ENCODE assay signal across 19 cellular contexts in the genomic region with DNA sequence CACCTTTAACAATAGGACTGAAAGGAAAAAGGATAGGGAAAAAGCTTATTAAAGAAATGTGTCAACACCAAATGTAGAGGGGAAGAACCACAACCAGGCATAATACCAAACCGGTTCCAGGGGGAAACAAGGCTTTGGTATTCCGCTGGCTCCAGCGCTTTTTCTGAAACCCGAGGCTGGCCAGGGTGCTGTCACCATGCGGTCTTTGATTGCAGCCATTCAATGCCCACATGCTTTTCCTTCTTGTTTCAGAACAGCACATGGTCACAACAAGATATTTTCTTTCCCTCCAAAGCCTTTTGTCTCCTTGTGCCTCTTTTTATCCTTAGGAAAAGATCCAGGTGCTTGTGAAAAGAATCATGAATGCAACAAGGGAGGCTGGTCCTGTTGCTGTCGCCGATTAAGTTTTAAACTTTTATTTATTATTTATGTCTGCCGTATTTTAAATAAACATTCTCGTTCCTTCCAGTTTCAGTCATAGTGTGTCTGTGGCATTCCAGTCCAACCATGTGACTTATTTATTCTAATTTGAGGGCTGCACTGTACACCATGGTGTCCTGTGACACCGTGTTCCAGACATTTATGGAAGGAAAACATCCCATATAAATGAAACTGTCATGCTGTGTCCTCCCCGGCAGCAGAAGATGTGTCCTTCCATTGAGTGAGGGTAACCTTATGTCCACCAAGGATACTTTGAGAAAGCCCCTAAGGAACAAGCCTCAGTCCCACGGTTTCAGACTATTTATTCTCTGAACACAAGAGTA. TPM values are rescaled to one million over a fixed set of nuclear protein-coding genes. Genes with fewer than 3 reads are reported as not detected.
DNase-seq lines count a peak whose midpoint lies in the region; ATAC-seq and TF ChIP-seq lines count a peak whose summit lies in the region.
"Had no signal": no experiment of that assay in that cellular context is flagged by ENCODE, and none has a peak within 500 bp of the region (broad histone marks: within the 10 kb centered on the region; RNA-seq: fewer than 3 reads in every experiment).

No MANE protein-coding gene starts in this region.

- TSS peak; percentile 30 for BruUV-seq in PC-3 (replicated peaks; lab: Mats Ljungman, UMichigan)

- ATAC-seq in PC-3 = no peak
- ATAC-seq in GM19463 (IDR thresholded peaks at IDR 0.05; ENCODE audit: unreplicated experiment) = no peak
- ATAC-seq: activated naive CD8-positive, alpha-beta T cell treated with anti-CD3 and anti-CD28 coated beads, Interleukin-2, amount 50 U/mL, for 24 hours; gastroesophageal sphincter had no signal

- no peak overlapping the region for H2AK5ac ChIP-seq in mesenchymal stem cell (ENCODE audit: low read length, severe bottlenecking)

- no peak overlapping the region for H3K18ac ChIP-seq in mesenchymal stem cell (ENCODE audit: low read depth in 1 of 2, low read length in 2 of 2)

- no peak overlapping the region for H2AFZ ChIP-seq in PC-3 (ENCODE audit: low read length)
- no peak overlapping the region for H2AFZ ChIP-seq in mesenchymal stem cell (ENCODE audit: low read depth, low read length)
- H2AFZ ChIP-seq: PC-9 had no signal

- H2BK12ac ChIP-seq in mesenchymal stem cell (ENCODE audit: low read length in 2 of 2) = no peak overlapping the region

- no peaks in the 10 kb centered on the region for H3K79me1 ChIP-seq in mesenchymal stem cell (replicated peaks; ENCODE audit: low read length, poor library complexity, severe bottlenecking)

- H3K36me3 ChIP-seq in PC-3 (ENCODE audit: low read depth, low read length) (no peaks in the 10 kb centered on the region), endodermal cell (ENCODE audit: control insufficient read depth, insufficient read depth, low read length) (peaks cover 26% of the 10 kb centered on the region), mesenchymal stem cell (ENCODE audit: control insufficient read depth in 1 of 2, insufficient read depth in 2 of 2, low read depth in 1 of 2, low read length in 2 of 2) (peaks cover 36 to 71% of the 10 kb centered on the region in 2 experiments), transverse colon (peaks cover 0 to 28% (median 12%) of the 10 kb centered on the region in 4 donors)
- H3K36me3 ChIP-seq: BE2C had no signal

- in situ Hi-C loops in transverse colon (cut with MboI; ENCODE audit: low pct_ligation_motif_present in 1 of 4, low pct_unique_long_range_greater_than_20kb in 1 of 4, low sequenced_read_pairs in 3 of 4) = loop anchor here in 2 of 4 donors (25.0 kb wide), 2 partner anchors 312 to 662 kb away; partner anchors contain the start of gene CYP8B1 (in 1 of the 2)

- H3K27me3 ChIP-seq in PC-3 (ENCODE audit: low read length) (no peaks in the 10 kb centered on the region), endodermal cell (ENCODE audit: control insufficient read depth, insufficient read depth, low read length, poor library complexity, severe bottlenecking) (no peaks in the 10 kb centered on the region), mesenchymal stem cell (ENCODE audit: control insufficient read depth in 1 of 2, insufficient read depth in 1 of 2, low read length in 2 of 2) (no peaks in the 10 kb centered on the region), transverse colon (no peaks in the 10 kb centered on the region)
- H3K27me3 ChIP-seq: BE2C, gastroesophageal sphincter had no signal

- no peaks in the 10 kb centered on the region for H3K79me2 ChIP-seq in PC-3 (ENCODE audit: low read length)

- CTCF ChIA-PET in PC-3 (lab: Charles Lee) = interaction anchor here (1.0 to 1.1 kb wide), 2 partner anchors 107 to 219 kb away, joined by 3 read pairs; no protein-coding TSS in a partner anchor

- no peak overlapping the region for H3K4ac ChIP-seq in mesenchymal stem cell (ENCODE audit: low read depth in 1 of 2, low read length in 2 of 2)

- H4K8ac ChIP-seq in mesenchymal stem cell (ENCODE audit: low read length) = no peak overlapping the region

- no peaks in the 10 kb centered on the region for H3K9me2 ChIP-seq in PC-3 (replicated peaks; ENCODE audit: low read length)

- H3K4me2 ChIP-seq in PC-3 (ENCODE audit: low read length) = no peak overlapping the region
- H3K4me2 ChIP-seq in mesenchymal stem cell (ENCODE audit: low read length, poor library complexity, severe bottlenecking) = no peak overlapping the region
- H3K4me2 ChIP-seq: PC-9 had no signal

- TF ChIP-seq POLR2A in transverse colon (IDR thresholded peaks at IDR 0.05) = no peak

- no peaks in the 10 kb centered on the region for H3K27me3 Mint-ChIP-seq in endodermal cell (ENCODE audit: insufficient read depth)
- H3K27me3 Mint-ChIP-seq: activated naive CD8-positive, alpha-beta T cell treated with anti-CD3 and anti-CD28 coated beads, Interleukin-2, amount 50 U/mL, for 24 hours had no signal

- H3K27ac ChIP-seq in PC-3 (ENCODE audit: low read length) (no peak overlapping the region), endodermal cell (ENCODE audit: low read depth, low read length) (no peak overlapping the region), mesenchymal stem cell (ENCODE audit: low read length, poor library complexity, severe bottlenecking) (no peak overlapping the region), transverse colon (peak overlapping the region in 3 of 4 donors; percentile 6 to 39 (median 8))
- H3K27ac ChIP-seq: PC-9 had no signal

- H2BK120ac ChIP-seq in mesenchymal stem cell (ENCODE audit: low read depth, low read length) = no peak overlapping the region

- intact Hi-C loops in PC-3 (cut with micrococcal nuclease) = no loop called here
- intact Hi-C loops in transverse colon (cut with DNase I; ENCODE audit: low total_unique reads) = no loop called here

- H3F3A ChIP-seq in PC-3 (ENCODE audit: low read length, unreplicated experiment) = no peaks in the 10 kb centered on the region

- no peaks in the 10 kb centered on the region for H4K20me1 ChIP-seq in PC-3 (ENCODE audit: low read length)

- H4K91ac ChIP-seq in mesenchymal stem cell (ENCODE audit: low read length) = no peak overlapping the region

- POLR2A ChIA-PET in PC-3 (lab: Charles Lee; ENCODE audit: unreplicated experiment) = no interaction called here

- H3K9me3 ChIP-seq in PC-3 (ENCODE audit: low read length) (no peaks in the 10 kb centered on the region), endodermal cell (ENCODE audit: control insufficient read depth, low read length) (no peaks in the 10 kb centered on the region), mesenchymal stem cell (ENCODE audit: control insufficient read depth, low read length) (no peaks in the 10 kb centered on the region), transverse colon (no peaks in the 10 kb centered on the region)
- H3K9me3 ChIP-seq: BE2C, gastroesophageal sphincter had no signal

- 91 to 96% methylated on average over 8 to 12 of the region's 12 CpGs for WGBS in endodermal cell (ENCODE audit: insufficient coverage in 1 of 2, insufficient read length in 1 of 2), 2 experiments
- WGBS in mesenchymal stem cell = 64% methylated on average over 9 of the region's 12 CpGs
- 61 to 71% methylated on average over 12 of the region's 12 CpGs for WGBS in transverse colon (ENCODE audit: low coverage in 1 of 2), 2 donors

- H3K27ac Mint-ChIP-seq in endodermal cell = no peak overlapping the region
- H3K27ac Mint-ChIP-seq: activated CD4-positive, alpha-beta memory T cell treated with anti-CD3 and anti-CD28 coated beads, Interleukin-2, amount 10 ng/mL, durations not matched to agents 7 days and 5 days; activated naive CD8-positive, alpha-beta T cell treated with anti-CD3 and anti-CD28 coated beads, Interleukin-2, amount 50 U/mL, for 24 hours had no signal

- TF ChIP-seq EP300 in transverse colon (IDR thresholded peaks at IDR 0.05; ENCODE audit: low read depth) = no peak

- H3K4me3 Mint-ChIP-seq in endodermal cell = no peak overlapping the region
- H3K4me3 Mint-ChIP-seq: activated CD4-positive, alpha-beta memory T cell treated with anti-CD3 and anti-CD28 coated beads, Interleukin-2, amount 10 ng/mL, durations not matched to agents 7 days and 5 days; activated naive CD8-positive, alpha-beta T cell treated with anti-CD3 and anti-CD28 coated beads, Interleukin-2, amount 50 U/mL, for 24 hours had no signal

- DNase-seq in PC-3 (no peak), endodermal cell (peak; percentile 3), mesenchymal stem cell (peak; percentile 54), transverse colon (no peak), NCI-H510A (lab: John Stamatoyannopoulos, UW) (no peak), KG1 (lab: John Stamatoyannopoulos, UW) (no peak)
- DNase-seq: activated CD4-positive, alpha-beta memory T cell treated with anti-CD3 and anti-CD28 coated beads, Interleukin-2, amount 10 ng/mL, durations not matched to agents 7 days and 5 days; activated naive CD8-positive, alpha-beta T cell treated with anti-CD3 and anti-CD28 coated beads, Interleukin-2, amount 50 U/mL, for 24 hours; activated T-cell treated with anti-CD3 and anti-CD28 coated beads, Interleukin-2, amount 50 U/mL, for 48 hours; BE2C; H7; NCI-H187; NCI-H524 treated with DMSO at 0.1 percent for 48 hours; PC-9; stimulated activated CD4-positive, alpha-beta T cell treated with anti-CD3 and anti-CD28 coated beads, Interleukin-2, amount 100 ng/mL, for 24 hours had no signal

- H3K4me3 ChIP-seq in PC-3 (ENCODE audit: low read length) (no peak overlapping the region), endodermal cell (ENCODE audit: low read length) (no peak overlapping the region), mesenchymal stem cell (ENCODE audit: insufficient read depth in 1 of 2, low read depth in 1 of 2, low read length in 2 of 2) (no peak overlapping the region), transverse colon (no peak overlapping the region)
- H3K4me3 ChIP-seq: gastroesophageal sphincter, PC-9 had no signal

- H2BK15ac ChIP-seq in mesenchymal stem cell (ENCODE audit: low read depth, poor library complexity, severe bottlenecking) = no peak overlapping the region

- H3K14ac ChIP-seq in mesenchymal stem cell (ENCODE audit: low read length in 2 of 2) = no peak overlapping the region

- no peak overlapping the region for H3K9ac ChIP-seq in PC-3 (ENCODE audit: low read length)
- H3K9ac ChIP-seq in endodermal cell (ENCODE audit: extremely low read depth, low read length, poor library complexity, severe bottlenecking) = no peak overlapping the region
- no peak overlapping the region for H3K9ac ChIP-seq in mesenchymal stem cell (ENCODE audit: low read length)

- no peaks in the 10 kb centered on the region for H3K9me3 Mint-ChIP-seq in endodermal cell
- H3K9me3 Mint-ChIP-seq: activated CD4-positive, alpha-beta memory T cell treated with anti-CD3 and anti-CD28 coated beads, Interleukin-2, amount 10 ng/mL, durations not matched to agents 7 days and 5 days; activated naive CD8-positive, alpha-beta T cell treated with anti-CD3 and anti-CD28 coated beads, Interleukin-2, amount 50 U/mL, for 24 hours had no signal

- H3K4me1 ChIP-seq in PC-3 (ENCODE audit: insufficient read depth, low read length) = 0 out of 2 replicates have a peak, but pooled peaks cover 5% of the 10 kb centered on the region
- no peaks in the 10 kb centered on the region for H3K4me1 ChIP-seq in endodermal cell (ENCODE audit: control insufficient read depth, insufficient read depth, low read length)
- H3K4me1 ChIP-seq in mesenchymal stem cell (ENCODE audit: control insufficient read depth, insufficient read depth, low read depth, low read length) = peaks cover 2% of the 10 kb centered on the region
- H3K4me1 ChIP-seq in transverse colon = peaks cover 0 to 3% (median 0%) of the 10 kb centered on the region in 4 donors
- H3K4me1 ChIP-seq: BE2C had no signal

- H3K36me3 Mint-ChIP-seq in endodermal cell (ENCODE audit: low read depth) = peaks cover 37% of the 10 kb centered on the region

- H3K23ac ChIP-seq in mesenchymal stem cell (ENCODE audit: low read length in 2 of 2) = no peak overlapping the region

- no peak for TF ChIP-seq CTCF in PC-3 (conservative IDR thresholded peaks at IDR 0.05; ENCODE audit: low read depth, low read length)
- TF ChIP-seq CTCF in endodermal cell (conservative IDR thresholded peaks at IDR 0.05) = no peak
- TF ChIP-seq CTCF in transverse colon (IDR thresholded peaks at IDR 0.05) = no peak

- H3K4me1 Mint-ChIP-seq in endodermal cell = no peaks in the 10 kb centered on the region

- no peak overlapping the region for H2BK5ac ChIP-seq in mesenchymal stem cell (ENCODE audit: low read depth, low read length, poor library complexity, severe bottlenecking)

RNA-seq across cellular contexts. Expression of gene CCK, which starts 41.1 kb away (rescaled TPM):
- 0.46 TPM in 1 of 2 replicates, not detected in the other for total RNA-seq in PC-3 (2014; rRNA removed)
- under 1 TPM; 0.64 to 0.97 TPM for total RNA-seq in endodermal cell
- polyA plus RNA-seq in endodermal cell (2013, experiment 1 of 2) = not detected
- 0.46 TPM for polyA plus RNA-seq in endodermal cell (2013, experiment 2 of 2)
- polyA plus RNA-seq in mesenchymal stem cell (2013, experiment 1 of 2) = not detected
- polyA plus RNA-seq in mesenchymal stem cell (2013, experiment 2 of 2) = not detected
- 1 to 10 TPM in 3 of 4 donors, not detected in 1; 1.4 to 2.2 (median 1.9) TPM for total RNA-seq in transverse colon
- total RNA-seq: activated CD4-positive, alpha-beta memory T cell treated with anti-CD3 and anti-CD28 coated beads, Interleukin-2, amount 10 ng/mL, durations not matched to agents 7 days and 5 days; lung microvascular endothelial cell had no signal
- polyA plus RNA-seq: neural cell had no signal

Comparison
In these comparisons a context has a peak if more than half of its experiments do, and no peak if none do; other contexts are left out.
1. DNase-seq: peak in endodermal cell (single experiment) and mesenchymal stem cell (single experiment); none in PC-3 (single experiment), transverse colon (single experiment), NCI-H510A (single experiment) and KG1 (single experiment).
2. H3K27ac ChIP-seq: peak in transverse colon (3 of 4); none in PC-3 (single experiment), endodermal cell (single experiment) and mesenchymal stem cell (single experiment).